Comparison of ENCODE assay signal across 8 cellular contexts in the genomic region with DNA sequence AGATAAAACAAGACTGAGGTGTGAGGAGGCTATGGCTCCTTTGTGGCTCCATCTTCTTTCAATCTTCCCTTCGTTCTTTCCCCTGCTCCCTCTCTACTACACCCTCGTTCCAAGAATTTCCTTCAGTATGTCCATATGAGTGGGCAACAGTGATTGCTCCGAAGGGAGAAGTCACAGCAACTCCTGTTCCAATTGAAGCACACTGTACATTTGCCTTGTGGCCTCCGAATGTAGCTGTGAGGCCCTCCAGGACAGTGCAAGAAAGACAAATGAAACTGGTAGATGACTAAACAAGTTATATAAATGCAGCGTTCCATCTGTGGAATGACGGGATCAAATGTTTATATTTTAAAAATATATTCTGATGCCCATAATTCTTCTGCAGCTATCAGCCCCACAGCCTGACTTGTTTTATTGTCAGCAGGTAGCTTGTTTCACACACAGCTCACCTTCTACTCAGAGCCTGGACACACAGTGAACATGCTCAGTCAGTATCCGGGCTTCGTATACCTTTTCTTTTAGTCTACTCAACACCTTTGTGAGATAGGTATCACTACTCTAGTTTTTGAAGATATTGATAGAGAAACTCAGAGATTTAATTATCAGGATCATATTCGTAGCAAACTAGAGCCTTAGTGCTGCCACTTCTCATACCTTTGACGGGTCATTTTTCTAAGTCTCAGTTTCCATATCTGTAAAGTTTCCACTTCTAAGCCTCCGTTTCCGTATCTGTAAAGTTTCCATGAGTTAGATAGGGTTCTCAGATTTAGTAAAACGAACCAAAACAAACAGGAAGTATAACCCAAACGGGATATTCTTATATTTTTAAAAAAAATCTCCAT.
DNase-seq lines count a peak whose midpoint lies in the region; ATAC-seq and TF ChIP-seq lines count a peak whose summit lies in the region.

No MANE protein-coding gene starts in this region.

- no peaks in the 10 kb centered on the region for H3K27me3 ChIP-seq in KMS-11 (ENCODE audit: insufficient read depth, low read depth)
- no peaks in the 10 kb centered on the region for H3K27me3 ChIP-seq in neutrophil

- no peaks in the 10 kb centered on the region for H3K36me3 ChIP-seq in KMS-11 (ENCODE audit: insufficient read depth)
- H3K36me3 ChIP-seq in neutrophil, result no peaks in the 10 kb centered on the region

- peaks cover 5% of the 10 kb centered on the region for H4K20me1 ChIP-seq in KMS-11 (ENCODE audit: insufficient read depth)

- in situ Hi-C loops in GM13977 (cut with MboI; ENCODE audit: low pct_unique_long_range_greater_than_20kb, low sequenced_read_pairs, unreplicated experiment), result no loop called here

- H3K4me1 ChIP-seq in KMS-11 (ENCODE audit: low read depth, poor library complexity, severe bottlenecking) (peaks cover 31% of the 10 kb centered on the region), neutrophil (ENCODE audit: control insufficient read depth in 1 of 2, insufficient read depth in 1 of 2, low read depth in 1 of 2, low read length in 1 of 2) (peaks cover 39 to 44% of the 10 kb centered on the region in 2 experiments)

- ATAC-seq in GM18517 (IDR thresholded peaks at IDR 0.05; ENCODE audit: unreplicated experiment), result peak; percentile 17

- H3K79me2 ChIP-seq in KMS-11 (ENCODE audit: insufficient read depth, low read depth), result peaks cover 36% of the 10 kb centered on the region

- peak overlapping the region; percentile 56 for H2AFZ ChIP-seq in KMS-11 (ENCODE audit: low read depth)

- no peaks in the 10 kb centered on the region for H3K9me3 ChIP-seq in neutrophil

- TF ChIP-seq CTCF in KMS-11 (conservative IDR thresholded peaks at IDR 0.05; ENCODE audit: low read depth, low read length) (no peak), neutrophil (IDR thresholded peaks at IDR 0.05) (no peak), GM13977 (IDR thresholded peaks at IDR 0.05; ENCODE audit: extremely low read depth, insufficient read depth, missing control alignments) (no peak)

- DNase-seq in central memory CD4-positive, alpha-beta T cell, result peak; percentile 25
- DNase-seq in OCI-M2 (lab: John Stamatoyannopoulos, UW; ENCODE audit: unreplicated experiment) (no peak), COLO829 (ENCODE audit: low spot score) (no peak), GM13977 (ENCODE audit: low spot score) (no peak)
- no peak for DNase-seq in stimulated activated CD4-positive, alpha-beta T cell treated with anti-CD3 and anti-CD28 coated beads, Interleukin-4, amount 100 ng/mL, for 1 hour

- peak overlapping the region; percentile 72 for H3K9ac ChIP-seq in KMS-11

- H3K4me3 ChIP-seq in KMS-11 (IDR thresholded peaks at IDR 0.05; ENCODE audit: insufficient read depth, low read depth, low read length) (peak overlapping the region; percentile 69), neutrophil (ENCODE audit: low read depth in 1 of 2, low read length in 1 of 2) (peak overlapping the region; percentile 92 to 95)

- peak overlapping the region; percentile 90 for H3K4me2 ChIP-seq in KMS-11

- H3K27ac ChIP-seq in KMS-11 (peak overlapping the region; percentile 73), neutrophil (peak overlapping the region; percentile 95)
